1 cellular context compared by ENCODE assay signal in genomic region chr15:51803961-51804360, GRCh38.
A peak's percentile ranks its signal among the peaks of the same experiment; 100 is the strongest.
TF ChIP-seq lines count a peak whose summit lies in the region.

No MANE protein-coding gene starts in this region.

TF ChIP-seq in K562, 482 proteins besides CTCF, POLR2A, EP300 and RAD21:
- TF ChIP-seq SMARCA5 (IDR thresholded peaks at IDR 0.05) (no peak), CEBPG (CRISPR knock-in tag; IDR thresholded peaks at IDR 0.05) (no peak), CEBPG (tag; conservative IDR thresholded peaks at IDR 0.05 in 1 of 2, IDR thresholded peaks at IDR 0.05 in 1 of 2) (peak in 1 of 2 experiments; percentile 45; a peak in 1 of 4 replicates)
